13 cellular contexts compared by ENCODE assay signal in genomic region chr5:143562935-143563334, GRCh38.
DNase-seq lines count a peak whose midpoint lies in the region; ATAC-seq and TF ChIP-seq lines count a peak whose summit lies in the region.
"Had no signal": no experiment of that assay in that cellular context is flagged by ENCODE, and none has a peak within 500 bp of the region (broad histone marks: within the 10 kb centered on the region; RNA-seq: fewer than 3 reads in every experiment).

No MANE protein-coding gene starts in this region.

- H3K4me3 ChIP-seq in AG10803 (ENCODE audit: low read length): no peak overlapping the region
- H3K4me3 ChIP-seq in lower lobe of right lung: no peak overlapping the region

- TF ChIP-seq CTCF in AG10803 (conservative IDR thresholded peaks at IDR 0.05; ENCODE audit: low read length) (no peak), lower lobe of right lung (IDR thresholded peaks at IDR 0.05) (no peak)

- no peaks in the 10 kb centered on the region for H3K36me3 ChIP-seq in lower lobe of right lung
- H3K36me3 ChIP-seq: BE2C had no signal

- peak; percentile 48 for DNase-seq in AG10803 (ENCODE audit: low read depth)
- peak; percentile 25 for DNase-seq in NCI-H226
- peak; percentile 88 for DNase-seq in dedifferentiated amniotic fluid mesenchymal stem cell (ENCODE audit: extremely low spot score)
- no peak for DNase-seq in lower lobe of right lung
- no peak for DNase-seq in stimulated activated CD4-positive, alpha-beta T cell treated with anti-CD3 and anti-CD28 coated beads, Interleukin-4, amount 100 ng/mL, for 1 hour
- DNase-seq in RPMI8226: no peak
- no peak for DNase-seq in middle frontal gyrus (ENCODE audit: extremely low spot score, low spot score)
- DNase-seq: BE2C; effector memory CD4-positive, alpha-beta T cell; HFFc6; NCI-H1092; nucleus accumbens had no signal

- H3K27me3 ChIP-seq in lower lobe of right lung (ENCODE audit: low read depth): no peaks in the 10 kb centered on the region
- H3K27me3 ChIP-seq: BE2C had no signal

- ATAC-seq in lower lobe of right lung (peak; percentile 87 to 91), HG02938 (IDR thresholded peaks at IDR 0.05; ENCODE audit: unreplicated experiment) (no peak)

- peaks cover 9% of the 10 kb centered on the region for H3K4me1 ChIP-seq in lower lobe of right lung
- H3K4me1 ChIP-seq: BE2C had no signal

- no peak overlapping the region for H3K27ac ChIP-seq in lower lobe of right lung

- no peaks in the 10 kb centered on the region for H3K9me3 ChIP-seq in lower lobe of right lung
- H3K9me3 ChIP-seq: BE2C had no signal

- intact Hi-C loops in lower lobe of right lung (cut with DNase I): no loop called here

Comparison
In these comparisons a context has a peak if more than half of its experiments do, and no peak if none do; other contexts are left out.
1. DNase-seq: peak in AG10803 (single experiment), NCI-H226 (single experiment) and dedifferentiated amniotic fluid mesenchymal stem cell (single experiment); none in lower lobe of right lung (single experiment), stimulated activated CD4-positive, alpha-beta T cell treated with anti-CD3 and anti-CD28 coated beads, Interleukin-4, amount 100 ng/mL, for 1 hour (single experiment), RPMI8226 (single experiment) and middle frontal gyrus (single experiment).